16 cellular contexts compared by ENCODE assay signal in genomic region chr6:169620171-169621125, GRCh38.
DNase-seq lines count a peak whose midpoint lies in the region; ATAC-seq, FAIRE-seq and TF ChIP-seq lines count a peak whose summit lies in the region.
"Had no signal": no experiment of that assay in that cellular context is flagged by ENCODE, and none has a peak within 500 bp of the region (broad histone marks: within the 10 kb centered on the region; RNA-seq: fewer than 3 reads in every experiment).

No MANE protein-coding gene starts in this region.

- peak overlapping the region; percentile 19 for H3K4me3 Mint-ChIP-seq in endodermal cell
- H3K4me3 Mint-ChIP-seq: activated T-cell treated with anti-CD3 and anti-CD28 coated beads, Interleukin-2, amount 50 U/mL, for 24 hours had no signal

- WGBS in endodermal cell (ENCODE audit: insufficient coverage in 1 of 2, insufficient read length in 1 of 2), 2 experiments, result 50 to 62% methylated on average over 9 to 10 of the region's 10 CpGs
- WGBS in pancreas, 2 donors, result 86% methylated on average over 10 of the region's 10 CpGs

- peak; percentile 51 for DNase-seq in COLO829 (ENCODE audit: low spot score)
- DNase-seq in M059J (ENCODE audit: low read depth), result peak; percentile 93
- peak; percentile 71 for DNase-seq in endodermal cell
- DNase-seq in lower lobe of right lung, result peak; percentile 21
- no peak for DNase-seq in pancreas
- DNase-seq in NAMALWA (ENCODE audit: low spot score), result no peak
- DNase-seq: activated T-cell treated with anti-CD3 and anti-CD28 coated beads, Interleukin-2, amount 50 U/mL, for 24 hours; GDM1; NCI-H1048; NCI-H446; WERI-Rb-1 had no signal

- ATAC-seq in lower lobe of right lung, result no peak
- no peak for ATAC-seq in pancreas
- no peak for ATAC-seq in HG03039 (IDR thresholded peaks at IDR 0.05; ENCODE audit: unreplicated experiment)
- no peak for ATAC-seq in GM21786 (IDR thresholded peaks at IDR 0.05; ENCODE audit: unreplicated experiment)
- ATAC-seq: Right ventricle myocardium inferior had no signal

- peaks cover 39% of the 10 kb centered on the region for H3K36me3 ChIP-seq in endodermal cell (ENCODE audit: control insufficient read depth, insufficient read depth, low read length)
- peaks cover 5% of the 10 kb centered on the region for H3K36me3 ChIP-seq in lower lobe of right lung
- H3K36me3 ChIP-seq in pancreas, result no peaks in the 10 kb centered on the region
- H3K36me3 ChIP-seq: WERI-Rb-1 had no signal

- H3K4me1 ChIP-seq in endodermal cell (ENCODE audit: control insufficient read depth, insufficient read depth, low read length), result peaks cover 17% of the 10 kb centered on the region
- H3K4me1 ChIP-seq in lower lobe of right lung, result no peaks in the 10 kb centered on the region
- no peaks in the 10 kb centered on the region for H3K4me1 ChIP-seq in pancreas

- peaks cover 80% of the 10 kb centered on the region for H3K9me3 Mint-ChIP-seq in endodermal cell

- H3K27me3 Mint-ChIP-seq in endodermal cell (ENCODE audit: insufficient read depth), result no peaks in the 10 kb centered on the region
- H3K27me3 Mint-ChIP-seq: activated T-cell treated with anti-CD3 and anti-CD28 coated beads, Interleukin-2, amount 50 U/mL, for 24 hours had no signal

- H3K4me3 ChIP-seq in endodermal cell (ENCODE audit: low read length) (peak overlapping the region; percentile 48), lower lobe of right lung (no peak overlapping the region), pancreas (no peak overlapping the region)

- intact Hi-C loops in lower lobe of right lung (cut with DNase I) (no loop called here), pancreas (cut with DNase I) (no loop called here)

- H3K36me3 Mint-ChIP-seq in endodermal cell (ENCODE audit: low read depth), result peaks cover 89% of the 10 kb centered on the region

- H3K27me3 ChIP-seq in endodermal cell (ENCODE audit: control insufficient read depth, insufficient read depth, low read length, poor library complexity, severe bottlenecking) (no peaks in the 10 kb centered on the region), lower lobe of right lung (ENCODE audit: low read depth) (no peaks in the 10 kb centered on the region), pancreas (no peaks in the 10 kb centered on the region)

- peaks cover 25% of the 10 kb centered on the region for H3K4me1 Mint-ChIP-seq in endodermal cell

- H3K27ac ChIP-seq in endodermal cell (ENCODE audit: low read depth, low read length) (peak overlapping the region; percentile 82), lower lobe of right lung (no peak overlapping the region), pancreas (no peak overlapping the region)
- H3K27ac ChIP-seq: HL-60, WERI-Rb-1 had no signal

- no peak for TF ChIP-seq CTCF in endodermal cell (conservative IDR thresholded peaks at IDR 0.05)
- TF ChIP-seq CTCF in lower lobe of right lung (IDR thresholded peaks at IDR 0.05), result no peak
- TF ChIP-seq CTCF in pancreas (IDR thresholded peaks at IDR 0.05), result no peak

- H3K27ac Mint-ChIP-seq in endodermal cell, result peak overlapping the region; percentile 97
- H3K27ac Mint-ChIP-seq: activated T-cell treated with anti-CD3 and anti-CD28 coated beads, Interleukin-2, amount 50 U/mL, for 24 hours had no signal

- H3K9ac ChIP-seq in endodermal cell (ENCODE audit: extremely low read depth, low read length, poor library complexity, severe bottlenecking), result peak overlapping the region; percentile 95

- FAIRE-seq in pancreas (lab: Jason Lieb, UNC), result no peak
- FAIRE-seq: islet of Langerhans had no signal

- H3K9me3 ChIP-seq in endodermal cell (ENCODE audit: control insufficient read depth, low read length) (peaks cover 34% of the 10 kb centered on the region), lower lobe of right lung (peaks cover 5% of the 10 kb centered on the region), pancreas (no peaks in the 10 kb centered on the region)

Comparison
In these comparisons a context has a peak if more than half of its experiments do, and no peak if none do; other contexts are left out.
1. DNase-seq: peak in COLO829 (single experiment), M059J (single experiment), endodermal cell (single experiment) and lower lobe of right lung (single experiment); none in pancreas (0 of 6) and NAMALWA (single experiment).